Comparison of ENCODE assay signal across 19 cellular contexts in genomic region chr13:110855363-110855762, GRCh38.
"Had no signal": no experiment of that assay in that cellular context is flagged by ENCODE, and none has a peak within 500 bp of the region (broad histone marks: within the 10 kb centered on the region; RNA-seq: fewer than 3 reads in every experiment).

No MANE protein-coding gene starts in this region.

- ATAC-seq: esophagus mucosa; gastroesophageal sphincter; left lobe of liver; naive thymus-derived CD8-positive, alpha-beta T cell; stimulated activated memory B cell treated with anti-CD40 and anti-IgM and Interleukin-4, amounts not matched to agents 10 μg/mL and 1 μg/mL and 100 μg/mL, for 72 hours; upper lobe of right lung had no signal

- H3K9me3 ChIP-seq: sigmoid colon, upper lobe of right lung, vagina had no signal

- H3K4me2 ChIP-seq: smooth muscle cell had no signal

- DNase-seq: cortex of kidney; dorsolateral prefrontal cortex; effector CD8-positive, alpha-beta T cell; glutamatergic neuron; islet precursor cell; mammary epithelial cell; naive thymus-derived CD8-positive, alpha-beta T cell; sigmoid colon; stimulated activated CD4-positive, alpha-beta T cell treated with anti-CD3 and anti-CD28 coated beads, Interleukin-4, amount 100 ng/mL, for 1 hour; stimulated activated CD8-positive, alpha-beta memory T cell treated with anti-CD3 and anti-CD28 coated beads, Interleukin-4, amount 100 ng/mL, for 48 hours; tibial artery; upper lobe of right lung had no signal

- H3K36me3 ChIP-seq: gastroesophageal sphincter, right atrium auricular region, sigmoid colon, tibial artery, upper lobe of right lung, vagina had no signal

- H3K27me3 ChIP-seq: dorsolateral prefrontal cortex, gastroesophageal sphincter, right atrium auricular region, sigmoid colon, tibial artery, upper lobe of right lung, vagina had no signal

- H3K4me3 ChIP-seq: dorsolateral prefrontal cortex, gastroesophageal sphincter, right atrium auricular region, sigmoid colon, smooth muscle cell, tibial artery, upper lobe of right lung, vagina had no signal

- H3K4me1 ChIP-seq: right atrium auricular region, sigmoid colon, tibial artery, upper lobe of right lung, vagina had no signal

- H3K27ac ChIP-seq: dorsolateral prefrontal cortex, gastroesophageal sphincter, right atrium auricular region, sigmoid colon, tibial artery, upper lobe of right lung, vagina had no signal
